ENCODE assay signal across 7 cellular contexts in genomic region chr1:52403566-52404115, GRCh38. TPM values are rescaled to one million over a fixed set of nuclear protein-coding genes. Genes with fewer than 3 reads are reported as not detected.
DNase-seq lines count a peak whose midpoint lies in the region; TF ChIP-seq lines count a peak whose summit lies in the region.

No MANE protein-coding gene starts in this region.

- in situ Hi-C loops in GM13976 (cut with MboI; ENCODE audit: low sequenced_read_pairs, unreplicated experiment), result no loop called here

- no peaks in the 10 kb centered on the region for H3K4me1 ChIP-seq in HEK293 (ENCODE audit: control insufficient read depth, insufficient read depth, low read length)
- H3K4me1 ChIP-seq in MM.1S (ENCODE audit: low read length), result 0 out of 2 replicates have a peak, but pooled peaks cover 11% of the 10 kb centered on the region

- H2AFZ ChIP-seq in MM.1S (ENCODE audit: low read length), result peak overlapping the region; percentile 86

- no peaks in the 10 kb centered on the region for H3K9me3 ChIP-seq in HEK293 (ENCODE audit: control insufficient read depth, insufficient read depth, low read depth, low read length)
- H3K9me3 ChIP-seq in MM.1S (replicated peaks; ENCODE audit: insufficient read depth, low read length), result no peaks in the 10 kb centered on the region

- H3K27me3 ChIP-seq in MM.1S (replicated peaks; ENCODE audit: insufficient read depth, low read length), result no peaks in the 10 kb centered on the region

- H3K36me3 ChIP-seq in HEK293 (ENCODE audit: control insufficient read depth in 2 of 2, insufficient read depth in 1 of 2, low read length in 2 of 2) (peaks cover 15 to 61% of the 10 kb centered on the region in 2 experiments; a peak in 2 of 3 replicates), MM.1S (replicated peaks; ENCODE audit: insufficient read depth, low read length) (peaks cover 10% of the 10 kb centered on the region; the same call in 1 of the 2 replicates)

- H3K4me2 ChIP-seq in MM.1S (ENCODE audit: low read depth, low read length), result peak overlapping the region; percentile 97

- TF ChIP-seq CTCF in GM13976 (IDR thresholded peaks at IDR 0.05; ENCODE audit: borderline replicate concordance, control extremely low read depth, extremely low read depth, insufficient read depth, missing control alignments), result no peak
- no peak for TF ChIP-seq CTCF in HEK293 (tag by site-specific recombination; IDR thresholded peaks at IDR 0.05)
- TF ChIP-seq CTCF in MM.1S (IDR thresholded peaks at IDR 0.05; ENCODE audit: low read length), result no peak
- TF ChIP-seq CTCF in lower leg skin (IDR thresholded peaks at IDR 0.05), result no peak

- intact Hi-C loops in lower leg skin (cut with DNase I; ENCODE audit: low total_unique reads), result no loop called here

- H3K27ac ChIP-seq in HEK293 (ENCODE audit: extremely low read depth, low read depth, low read length) (peak overlapping the region; percentile 66), MM.1S (ENCODE audit: low read length) (peak overlapping the region; percentile 89)

- H4K20me1 ChIP-seq in MM.1S (ENCODE audit: insufficient read depth, low read length), result no peaks in the 10 kb centered on the region

- 0% methylated on average over 16 of the region's 16 CpGs for WGBS in lower leg skin, 2 donors

- peak overlapping the region; percentile 93 for H3K9ac ChIP-seq in MM.1S (ENCODE audit: low read length)

- H3K9me2 ChIP-seq in MM.1S (replicated peaks; ENCODE audit: insufficient read depth, low read length), result no peaks in the 10 kb centered on the region

- H3F3A ChIP-seq in MM.1S (ENCODE audit: insufficient read depth, low read length), result peaks cover 10% of the 10 kb centered on the region; the same call in 1 of the 2 replicates

- peaks cover 86% of the 10 kb centered on the region for H3K79me2 ChIP-seq in MM.1S (ENCODE audit: low read length)

- DNase-seq in GM13976 (ENCODE audit: low spot score), result peak; percentile 74
- DNase-seq in MM.1S, result peak; percentile 78
- peak in 4 of 5 experiments; percentile 26 to 93 (median 42) for DNase-seq in T-helper 2 cell
- peak; percentile 62 for DNase-seq in central memory CD4-positive, alpha-beta T cell
- DNase-seq in lower leg skin (ENCODE audit: low spot score in 2 of 2), result no peak
- DNase-seq in stimulated activated CD8-positive, alpha-beta memory T cell treated with anti-CD3 and anti-CD28 coated beads, Interleukin-2, amount 100 ng/mL, for 48 hours (ENCODE audit: low read depth in 2 of 2), result peak; percentile 23 to 27

- no peak for TF ChIP-seq POLR2A in lower leg skin (IDR thresholded peaks at IDR 0.05)

- CTCF ChIA-PET in HEK293 (lab: Yijun Ruan, JAX), result interaction anchor here (0.5 to 1.2 kb wide), 5 partner anchors 150 to 1148 kb away, joined by 3 to 5 read pairs (median 3); partner anchors contain the start of gene TUT4

- peak overlapping the region; percentile 83 for H3K4me3 ChIP-seq in HEK293 (ENCODE audit: low read depth, low read length)
- H3K4me3 ChIP-seq in MM.1S (ENCODE audit: low read length), result peak overlapping the region; percentile 95
- H3K4me3 ChIP-seq in lower leg skin (ENCODE audit: low read depth, poor library complexity, severe bottlenecking), result peak overlapping the region; percentile 72

- POLR2A ChIA-PET in HEK293 (lab: Yijun Ruan, JAX), result interaction anchor here (0.6 to 2.2 kb wide), 16 partner anchors 8 to 441 kb away, joined by 3 to 22 read pairs (median 4); partner anchors contain the start of genes BTF3L4, TUT4 and TXNDC12

TF ChIP-seq in HEK293, 187 proteins besides CTCF, POLR2A, EP300 and RAD21 (continues in another document):
- TF ChIP-seq ZNF335 (tag by site-specific recombination; conservative IDR thresholded peaks at IDR 0.05), result no peak
- peak; percentile 93 for TF ChIP-seq PRDM10 (tag by site-specific recombination; IDR thresholded peaks at IDR 0.05)
- TF ChIP-seq, protein P1, sequence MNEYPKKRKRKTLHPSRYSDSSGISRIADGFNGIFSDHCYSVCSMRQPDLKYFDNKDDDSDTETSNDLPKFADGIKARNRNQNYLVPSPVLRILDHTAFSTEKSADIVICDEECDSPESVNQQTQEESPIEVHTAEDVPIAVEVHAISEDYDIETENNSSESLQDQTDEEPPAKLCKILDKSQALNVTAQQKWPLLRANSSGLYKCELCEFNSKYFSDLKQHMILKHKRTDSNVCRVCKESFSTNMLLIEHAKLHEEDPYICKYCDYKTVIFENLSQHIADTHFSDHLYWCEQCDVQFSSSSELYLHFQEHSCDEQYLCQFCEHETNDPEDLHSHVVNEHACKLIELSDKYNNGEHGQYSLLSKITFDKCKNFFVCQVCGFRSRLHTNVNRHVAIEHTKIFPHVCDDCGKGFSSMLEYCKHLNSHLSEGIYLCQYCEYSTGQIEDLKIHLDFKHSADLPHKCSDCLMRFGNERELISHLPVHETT (tag by site-specific recombination; IDR thresholded peaks at IDR 0.05), result no peak
- no peak for TF ChIP-seq OVOL3 (tag by site-specific recombination; IDR thresholded peaks at IDR 0.05)
- no peak for TF ChIP-seq ZNF76 (tag by site-specific recombination; IDR thresholded peaks at IDR 0.05; ENCODE audit: borderline replicate concordance, low read depth)
- TF ChIP-seq ZNF324 (tag by site-specific recombination; IDR thresholded peaks at IDR 0.05), result no peak
- no peak for TF ChIP-seq KLF16 (tag by site-specific recombination; IDR thresholded peaks at IDR 0.05)
- TF ChIP-seq ZNF157 (tag by site-specific recombination; IDR thresholded peaks at IDR 0.05), result no peak
- no peak for TF ChIP-seq ZNF549 (tag by site-specific recombination; IDR thresholded peaks at IDR 0.05)
- 0 out of 2 replicates have a peak, but pooled peaks have one; percentile 8 for TF ChIP-seq ZNF843 (tag by site-specific recombination; IDR thresholded peaks at IDR 0.05)
- no peak for TF ChIP-seq ZNF623 (tag by site-specific recombination; IDR thresholded peaks at IDR 0.05)
- TF ChIP-seq ZNF701 (tag by site-specific recombination; IDR thresholded peaks at IDR 0.05), result no peak
- no peak for TF ChIP-seq KLF10 (tag by site-specific recombination; IDR thresholded peaks at IDR 0.05)
- no peak for TF ChIP-seq SCRT2 (tag by site-specific recombination; IDR thresholded peaks at IDR 0.05)
- TF ChIP-seq ZNF24 (tag by site-specific recombination; IDR thresholded peaks at IDR 0.05), result no peak
- TF ChIP-seq, protein P2, sequence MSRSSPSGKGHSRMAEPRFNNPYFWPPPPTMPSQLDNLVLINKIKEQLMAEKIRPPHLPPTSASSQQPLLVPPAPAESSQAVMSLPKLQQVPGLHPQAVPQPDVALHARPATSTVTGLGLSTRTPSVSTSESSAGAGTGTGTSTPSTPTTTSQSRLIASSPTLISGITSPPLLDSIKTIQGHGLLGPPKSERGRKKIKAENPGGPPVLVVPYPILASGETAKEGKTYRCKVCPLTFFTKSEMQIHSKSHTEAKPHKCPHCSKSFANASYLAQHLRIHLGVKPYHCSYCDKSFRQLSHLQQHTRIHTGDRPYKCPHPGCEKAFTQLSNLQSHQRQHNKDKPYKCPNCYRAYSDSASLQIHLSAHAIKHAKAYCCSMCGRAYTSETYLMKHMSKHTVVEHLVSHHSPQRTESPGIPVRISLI (tag by site-specific recombination; IDR thresholded peaks at IDR 0.05), result peak; percentile 70
- TF ChIP-seq ZNF621 (tag by site-specific recombination; IDR thresholded peaks at IDR 0.05), result no peak
- TF ChIP-seq ZNF785 (tag by site-specific recombination; IDR thresholded peaks at IDR 0.05), result no peak
- no peak for TF ChIP-seq ZNF560 (tag by site-specific recombination; IDR thresholded peaks at IDR 0.05; ENCODE audit: borderline replicate concordance)
- no peak for TF ChIP-seq BCL11A (tag by site-specific recombination; IDR thresholded peaks at IDR 0.05; ENCODE audit: low read depth)
- no peak for TF ChIP-seq ZNF311 (tag by site-specific recombination; IDR thresholded peaks at IDR 0.05; ENCODE audit: borderline replicate concordance)
- TF ChIP-seq KLF9 (tag by site-specific recombination; IDR thresholded peaks at IDR 0.05; ENCODE audit: low read depth), result no peak
- TF ChIP-seq GLIS1 (tag by site-specific recombination; IDR thresholded peaks at IDR 0.05), result peak; percentile 74

RNA-seq across cellular contexts. Expression of gene ORC1, which starts 0.6 kb away (rescaled TPM):
- 1 to 10 TPM in 1 of 4 donors, under 1 TPM in 3; 0.29 to 1.3 (median 0.72) TPM for total RNA-seq in lower leg skin

RNA-seq across cellular contexts. Expression of gene PRPF38A, which starts 0.8 kb away (rescaled TPM):
- 10 to 100 TPM in 2 of 4 donors, 1 to 10 TPM in 2; 9.1 to 12.5 (median 10.2) TPM for total RNA-seq in lower leg skin

RNA-seq across cellular contexts. Expression of gene CC2D1B, which starts 37.6 kb away (rescaled TPM):
- total RNA-seq in lower leg skin, result 10 to 100 TPM; 16.6 to 29.8 (median 25.1) TPM

Comparison
In these comparisons a context has a peak if more than half of its experiments do, and no peak if none do; other contexts are left out.
1. DNase-seq: peak in GM13976 (single experiment), MM.1S (single experiment), T-helper 2 cell (4 of 5), central memory CD4-positive, alpha-beta T cell (single experiment) and stimulated activated CD8-positive, alpha-beta memory T cell treated with anti-CD3 and anti-CD28 coated beads, Interleukin-2, amount 100 ng/mL, for 48 hours (2 of 2); none in lower leg skin (0 of 2).
2. Peak in every context shown above with its lines, with median percentiles within 50 percentile points of each other: H3K4me3 ChIP-seq.